ENCODE assay signal across 1 cellular context in the genomic region with DNA sequence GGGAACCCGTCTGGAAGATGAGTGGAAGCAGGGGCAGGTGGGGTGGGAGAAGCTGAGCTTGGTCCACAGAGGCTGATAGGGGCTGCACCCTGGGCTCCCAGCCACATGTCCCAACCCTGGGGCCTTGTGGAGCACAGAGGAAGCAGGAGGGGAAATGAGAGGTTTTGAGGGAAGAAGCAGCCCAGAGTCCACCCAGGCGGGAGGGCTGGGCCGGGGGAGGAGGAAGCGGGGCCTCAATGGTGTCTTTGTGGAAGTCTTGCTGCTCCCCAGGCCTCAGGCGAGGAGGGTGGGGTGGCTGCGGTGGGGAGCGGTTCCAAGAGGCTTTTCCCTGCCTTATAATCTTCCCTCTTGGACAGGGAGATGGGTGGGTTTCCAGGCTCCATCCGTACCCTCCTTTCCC.
TF ChIP-seq lines count a peak whose summit lies in the region.

No MANE protein-coding gene starts in this region.

TF ChIP-seq in GM12878, 131 proteins besides CTCF, POLR2A, EP300 and RAD21:
- TF ChIP-seq SMARCA5 (IDR thresholded peaks at IDR 0.05): 0 out of 2 replicates have a peak, but pooled peaks have one; percentile 29
